Comparison of ENCODE assay signal across 2 cellular contexts in the genomic region with DNA sequence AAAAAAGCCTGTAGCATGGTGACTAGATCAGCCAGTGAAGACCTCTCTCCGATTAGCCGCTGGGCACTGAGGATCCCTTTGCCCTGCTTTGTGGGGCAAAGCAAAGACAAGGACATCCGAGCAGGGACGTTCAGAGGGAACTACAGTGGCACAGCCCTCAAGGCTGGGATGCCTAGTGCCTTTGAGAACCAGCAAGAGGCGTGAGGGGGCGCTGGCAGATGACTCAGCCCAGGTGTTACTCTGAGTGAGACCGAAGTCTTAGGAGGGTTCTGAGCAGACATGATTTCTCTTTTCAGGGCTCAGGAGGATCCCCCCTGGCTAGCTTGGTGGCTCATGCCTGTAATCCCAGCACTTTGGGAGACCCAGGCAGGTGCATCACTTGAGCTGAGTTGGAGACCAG.
TF ChIP-seq lines count a peak whose summit lies in the region.

No MANE protein-coding gene starts in this region.

TF ChIP-seq in HCT116, 20 proteins besides CTCF, POLR2A, EP300 and RAD21:
- no peak for TF ChIP-seq TCF7L2 (IDR thresholded peaks at IDR 0.05; ENCODE audit: borderline replicate concordance, extremely low read depth, insufficient read depth, insufficient read length)
- TF ChIP-seq POLR2AphosphoS5 (IDR thresholded peaks at IDR 0.05; ENCODE audit: low read depth, low read length): no peak
- no peak for TF ChIP-seq JUND (IDR thresholded peaks at IDR 0.05)
- no peak for TF ChIP-seq SP1 (IDR thresholded peaks at IDR 0.05; ENCODE audit: low read depth)
- TF ChIP-seq, protein P1, sequence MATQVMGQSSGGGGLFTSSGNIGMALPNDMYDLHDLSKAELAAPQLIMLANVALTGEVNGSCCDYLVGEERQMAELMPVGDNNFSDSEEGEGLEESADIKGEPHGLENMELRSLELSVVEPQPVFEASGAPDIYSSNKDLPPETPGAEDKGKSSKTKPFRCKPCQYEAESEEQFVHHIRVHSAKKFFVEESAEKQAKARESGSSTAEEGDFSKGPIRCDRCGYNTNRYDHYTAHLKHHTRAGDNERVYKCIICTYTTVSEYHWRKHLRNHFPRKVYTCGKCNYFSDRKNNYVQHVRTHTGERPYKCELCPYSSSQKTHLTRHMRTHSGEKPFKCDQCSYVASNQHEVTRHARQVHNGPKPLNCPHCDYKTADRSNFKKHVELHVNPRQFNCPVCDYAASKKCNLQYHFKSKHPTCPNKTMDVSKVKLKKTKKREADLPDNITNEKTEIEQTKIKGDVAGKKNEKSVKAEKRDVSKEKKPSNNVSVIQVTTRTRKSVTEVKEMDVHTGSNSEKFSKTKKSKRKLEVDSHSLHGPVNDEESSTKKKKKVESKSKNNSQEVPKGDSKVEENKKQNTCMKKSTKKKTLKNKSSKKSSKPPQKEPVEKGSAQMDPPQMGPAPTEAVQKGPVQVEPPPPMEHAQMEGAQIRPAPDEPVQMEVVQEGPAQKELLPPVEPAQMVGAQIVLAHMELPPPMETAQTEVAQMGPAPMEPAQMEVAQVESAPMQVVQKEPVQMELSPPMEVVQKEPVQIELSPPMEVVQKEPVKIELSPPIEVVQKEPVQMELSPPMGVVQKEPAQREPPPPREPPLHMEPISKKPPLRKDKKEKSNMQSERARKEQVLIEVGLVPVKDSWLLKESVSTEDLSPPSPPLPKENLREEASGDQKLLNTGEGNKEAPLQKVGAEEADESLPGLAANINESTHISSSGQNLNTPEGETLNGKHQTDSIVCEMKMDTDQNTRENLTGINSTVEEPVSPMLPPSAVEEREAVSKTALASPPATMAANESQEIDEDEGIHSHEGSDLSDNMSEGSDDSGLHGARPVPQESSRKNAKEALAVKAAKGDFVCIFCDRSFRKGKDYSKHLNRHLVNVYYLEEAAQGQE (IDR thresholded peaks at IDR 0.05; ENCODE audit: low read depth): no peak
- no peak for TF ChIP-seq FOSL1 (IDR thresholded peaks at IDR 0.05; ENCODE audit: low read depth)
- no peak for TF ChIP-seq CBX3 (IDR thresholded peaks at IDR 0.05; ENCODE audit: low read depth)

TF ChIP-seq in GM12878, 131 proteins besides CTCF, POLR2A, EP300 and RAD21:
- no peak for TF ChIP-seq STAT1 (conservative IDR thresholded peaks at IDR 0.05)
- no peak for TF ChIP-seq PAX5 (IDR thresholded peaks at IDR 0.05; ENCODE audit: borderline replicate concordance, low read depth, low read length)
- TF ChIP-seq CHD4 (IDR thresholded peaks at IDR 0.05): no peak
- TF ChIP-seq, protein P2, sequence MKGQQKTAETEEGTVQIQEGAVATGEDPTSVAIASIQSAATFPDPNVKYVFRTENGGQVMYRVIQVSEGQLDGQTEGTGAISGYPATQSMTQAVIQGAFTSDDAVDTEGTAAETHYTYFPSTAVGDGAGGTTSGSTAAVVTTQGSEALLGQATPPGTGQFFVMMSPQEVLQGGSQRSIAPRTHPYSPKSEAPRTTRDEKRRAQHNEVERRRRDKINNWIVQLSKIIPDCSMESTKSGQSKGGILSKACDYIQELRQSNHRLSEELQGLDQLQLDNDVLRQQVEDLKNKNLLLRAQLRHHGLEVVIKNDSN (IDR thresholded peaks at IDR 0.05; ENCODE audit: borderline replicate concordance, extremely low read length, insufficient read depth, low read depth, low read length): no peak
- TF ChIP-seq SUZ12 (IDR thresholded peaks at IDR 0.05; ENCODE audit: unreplicated experiment): no peak
- TF ChIP-seq, protein P3, sequence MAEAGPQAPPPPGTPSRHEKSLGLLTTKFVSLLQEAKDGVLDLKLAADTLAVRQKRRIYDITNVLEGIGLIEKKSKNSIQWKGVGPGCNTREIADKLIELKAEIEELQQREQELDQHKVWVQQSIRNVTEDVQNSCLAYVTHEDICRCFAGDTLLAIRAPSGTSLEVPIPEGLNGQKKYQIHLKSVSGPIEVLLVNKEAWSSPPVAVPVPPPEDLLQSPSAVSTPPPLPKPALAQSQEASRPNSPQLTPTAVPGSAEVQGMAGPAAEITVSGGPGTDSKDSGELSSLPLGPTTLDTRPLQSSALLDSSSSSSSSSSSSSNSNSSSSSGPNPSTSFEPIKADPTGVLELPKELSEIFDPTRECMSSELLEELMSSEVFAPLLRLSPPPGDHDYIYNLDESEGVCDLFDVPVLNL (IDR thresholded peaks at IDR 0.05; ENCODE audit: low read depth, low read length): no peak
- no peak for TF ChIP-seq NR2C1 (IDR thresholded peaks at IDR 0.05)
- no peak for TF ChIP-seq SIN3A (IDR thresholded peaks at IDR 0.05; ENCODE audit: low read depth, low read length)
- TF ChIP-seq, protein P4, sequence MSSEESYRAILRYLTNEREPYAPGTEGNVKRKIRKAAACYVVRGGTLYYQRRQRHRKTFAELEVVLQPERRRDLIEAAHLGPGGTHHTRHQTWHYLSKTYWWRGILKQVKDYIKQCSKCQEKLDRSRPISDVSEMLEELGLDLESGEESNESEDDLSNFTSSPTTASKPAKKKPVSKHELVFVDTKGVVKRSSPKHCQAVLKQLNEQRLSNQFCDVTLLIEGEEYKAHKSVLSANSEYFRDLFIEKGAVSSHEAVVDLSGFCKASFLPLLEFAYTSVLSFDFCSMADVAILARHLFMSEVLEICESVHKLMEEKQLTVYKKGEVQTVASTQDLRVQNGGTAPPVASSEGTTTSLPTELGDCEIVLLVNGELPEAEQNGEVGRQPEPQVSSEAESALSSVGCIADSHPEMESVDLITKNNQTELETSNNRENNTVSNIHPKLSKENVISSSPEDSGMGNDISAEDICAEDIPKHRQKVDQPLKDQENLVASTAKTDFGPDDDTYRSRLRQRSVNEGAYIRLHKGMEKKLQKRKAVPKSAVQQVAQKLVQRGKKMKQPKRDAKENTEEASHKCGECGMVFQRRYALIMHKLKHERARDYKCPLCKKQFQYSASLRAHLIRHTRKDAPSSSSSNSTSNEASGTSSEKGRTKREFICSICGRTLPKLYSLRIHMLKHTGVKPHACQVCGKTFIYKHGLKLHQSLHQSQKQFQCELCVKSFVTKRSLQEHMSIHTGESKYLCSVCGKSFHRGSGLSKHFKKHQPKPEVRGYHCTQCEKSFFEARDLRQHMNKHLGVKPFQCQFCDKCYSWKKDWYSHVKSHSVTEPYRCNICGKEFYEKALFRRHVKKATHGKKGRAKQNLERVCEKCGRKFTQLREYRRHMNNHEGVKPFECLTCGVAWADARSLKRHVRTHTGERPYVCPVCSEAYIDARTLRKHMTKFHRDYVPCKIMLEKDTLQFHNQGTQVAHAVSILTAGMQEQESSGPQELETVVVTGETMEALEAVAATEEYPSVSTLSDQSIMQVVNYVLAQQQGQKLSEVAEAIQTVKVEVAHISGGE (CRISPR knock-in tag; IDR thresholded peaks at IDR 0.05): no peak
- TF ChIP-seq, protein P5, sequence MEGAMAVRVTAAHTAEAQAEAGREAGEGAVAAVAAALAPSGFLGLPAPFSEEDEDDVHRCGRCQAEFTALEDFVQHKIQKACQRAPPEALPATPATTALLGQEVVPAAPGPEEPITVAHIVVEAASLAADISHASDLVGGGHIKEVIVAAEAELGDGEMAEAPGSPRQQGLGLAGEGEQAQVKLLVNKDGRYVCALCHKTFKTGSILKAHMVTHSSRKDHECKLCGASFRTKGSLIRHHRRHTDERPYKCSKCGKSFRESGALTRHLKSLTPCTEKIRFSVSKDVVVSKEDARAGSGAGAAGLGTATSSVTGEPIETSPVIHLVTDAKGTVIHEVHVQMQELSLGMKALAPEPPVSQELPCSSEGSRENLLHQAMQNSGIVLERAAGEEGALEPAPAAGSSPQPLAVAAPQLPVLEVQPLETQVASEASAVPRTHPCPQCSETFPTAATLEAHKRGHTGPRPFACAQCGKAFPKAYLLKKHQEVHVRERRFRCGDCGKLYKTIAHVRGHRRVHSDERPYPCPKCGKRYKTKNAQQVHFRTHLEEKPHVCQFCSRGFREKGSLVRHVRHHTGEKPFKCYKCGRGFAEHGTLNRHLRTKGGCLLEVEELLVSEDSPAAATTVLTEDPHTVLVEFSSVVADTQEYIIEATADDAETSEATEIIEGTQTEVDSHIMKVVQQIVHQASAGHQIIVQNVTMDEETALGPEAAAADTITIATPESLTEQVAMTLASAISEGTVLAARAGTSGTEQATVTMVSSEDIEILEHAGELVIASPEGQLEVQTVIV (IDR thresholded peaks at IDR 0.05; ENCODE audit: borderline replicate concordance, partially characterized antibody): no peak
- TF ChIP-seq GABPA (IDR thresholded peaks at IDR 0.05; ENCODE audit: low read depth): no peak
- TF ChIP-seq, protein P6, sequence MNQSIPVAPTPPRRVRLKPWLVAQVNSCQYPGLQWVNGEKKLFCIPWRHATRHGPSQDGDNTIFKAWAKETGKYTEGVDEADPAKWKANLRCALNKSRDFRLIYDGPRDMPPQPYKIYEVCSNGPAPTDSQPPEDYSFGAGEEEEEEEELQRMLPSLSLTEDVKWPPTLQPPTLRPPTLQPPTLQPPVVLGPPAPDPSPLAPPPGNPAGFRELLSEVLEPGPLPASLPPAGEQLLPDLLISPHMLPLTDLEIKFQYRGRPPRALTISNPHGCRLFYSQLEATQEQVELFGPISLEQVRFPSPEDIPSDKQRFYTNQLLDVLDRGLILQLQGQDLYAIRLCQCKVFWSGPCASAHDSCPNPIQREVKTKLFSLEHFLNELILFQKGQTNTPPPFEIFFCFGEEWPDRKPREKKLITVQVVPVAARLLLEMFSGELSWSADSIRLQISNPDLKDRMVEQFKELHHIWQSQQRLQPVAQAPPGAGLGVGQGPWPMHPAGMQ (IDR thresholded peaks at IDR 0.05; ENCODE audit: borderline replicate concordance): no peak
- TF ChIP-seq, protein P7, sequence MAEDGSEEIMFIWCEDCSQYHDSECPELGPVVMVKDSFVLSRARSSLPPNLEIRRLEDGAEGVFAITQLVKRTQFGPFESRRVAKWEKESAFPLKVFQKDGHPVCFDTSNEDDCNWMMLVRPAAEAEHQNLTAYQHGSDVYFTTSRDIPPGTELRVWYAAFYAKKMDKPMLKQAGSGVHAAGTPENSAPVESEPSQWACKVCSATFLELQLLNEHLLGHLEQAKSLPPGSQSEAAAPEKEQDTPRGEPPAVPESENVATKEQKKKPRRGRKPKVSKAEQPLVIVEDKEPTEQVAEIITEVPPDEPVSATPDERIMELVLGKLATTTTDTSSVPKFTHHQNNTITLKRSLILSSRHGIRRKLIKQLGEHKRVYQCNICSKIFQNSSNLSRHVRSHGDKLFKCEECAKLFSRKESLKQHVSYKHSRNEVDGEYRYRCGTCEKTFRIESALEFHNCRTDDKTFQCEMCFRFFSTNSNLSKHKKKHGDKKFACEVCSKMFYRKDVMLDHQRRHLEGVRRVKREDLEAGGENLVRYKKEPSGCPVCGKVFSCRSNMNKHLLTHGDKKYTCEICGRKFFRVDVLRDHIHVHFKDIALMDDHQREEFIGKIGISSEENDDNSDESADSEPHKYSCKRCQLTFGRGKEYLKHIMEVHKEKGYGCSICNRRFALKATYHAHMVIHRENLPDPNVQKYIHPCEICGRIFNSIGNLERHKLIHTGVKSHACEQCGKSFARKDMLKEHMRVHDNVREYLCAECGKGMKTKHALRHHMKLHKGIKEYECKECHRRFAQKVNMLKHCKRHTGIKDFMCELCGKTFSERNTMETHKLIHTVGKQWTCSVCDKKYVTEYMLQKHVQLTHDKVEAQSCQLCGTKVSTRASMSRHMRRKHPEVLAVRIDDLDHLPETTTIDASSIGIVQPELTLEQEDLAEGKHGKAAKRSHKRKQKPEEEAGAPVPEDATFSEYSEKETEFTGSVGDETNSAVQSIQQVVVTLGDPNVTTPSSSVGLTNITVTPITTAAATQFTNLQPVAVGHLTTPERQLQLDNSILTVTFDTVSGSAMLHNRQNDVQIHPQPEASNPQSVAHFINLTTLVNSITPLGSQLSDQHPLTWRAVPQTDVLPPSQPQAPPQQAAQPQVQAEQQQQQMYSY (CRISPR knock-in tag; IDR thresholded peaks at IDR 0.05): no peak
- TF ChIP-seq TARDBP (IDR thresholded peaks at IDR 0.05; ENCODE audit: borderline replicate concordance): no peak
- no peak for TF ChIP-seq TBL1XR1 (IDR thresholded peaks at IDR 0.05; ENCODE audit: low read depth, low read length)
- no peak for TF ChIP-seq TCF7 (IDR thresholded peaks at IDR 0.05; ENCODE audit: borderline replicate concordance)
- no peak for TF ChIP-seq KAT2A (conservative IDR thresholded peaks at IDR 0.05; ENCODE audit: control insufficient read depth, low read depth, low read length)
